ENCODE assay signal across 2 cellular contexts in genomic region chr3:69425249-69425648, GRCh38.
TF ChIP-seq lines count a peak whose summit lies in the region.

No MANE protein-coding gene starts in this region.

TF ChIP-seq in HEK293T, 16 proteins besides CTCF, POLR2A, EP300 and RAD21 (continued from another document):
- TF ChIP-seq PKNOX1 (IDR thresholded peaks at IDR 0.05): no peak
- TF ChIP-seq FOXM1 (IDR thresholded peaks at IDR 0.05; ENCODE audit: borderline replicate concordance): no peak
- no peak for TF ChIP-seq ZNF384 (IDR thresholded peaks at IDR 0.05)
- no peak for TF ChIP-seq L3MBTL2 (conservative IDR thresholded peaks at IDR 0.05)
- TF ChIP-seq BHLHE40 (IDR thresholded peaks at IDR 0.05; ENCODE audit: borderline replicate concordance): no peak

TF ChIP-seq in liver, 16 proteins besides CTCF, POLR2A, EP300 and RAD21 (continued from another document):
- TF ChIP-seq FOXA1 (IDR thresholded peaks at IDR 0.05): no peak
- TF ChIP-seq SP1 (IDR thresholded peaks at IDR 0.05): no peak
- TF ChIP-seq TAF1 (conservative IDR thresholded peaks at IDR 0.05): no peak
- no peak for TF ChIP-seq FOXA2 (IDR thresholded peaks at IDR 0.05)
- TF ChIP-seq HNF4A (conservative IDR thresholded peaks at IDR 0.05): no peak
- no peak for TF ChIP-seq REST (IDR thresholded peaks at IDR 0.05)
- TF ChIP-seq MAX (IDR thresholded peaks at IDR 0.05): no peak
- no peak for TF ChIP-seq EGR1 (IDR thresholded peaks at IDR 0.05; ENCODE audit: low read depth in 2 of 2)
- no peak for TF ChIP-seq YY1 (IDR thresholded peaks at IDR 0.05)
- TF ChIP-seq ATF3 (IDR thresholded peaks at IDR 0.05): no peak
- TF ChIP-seq JUND (IDR thresholded peaks at IDR 0.05): no peak
- no peak for TF ChIP-seq NR2F2 (IDR thresholded peaks at IDR 0.05)
